23 cellular contexts compared by ENCODE assay signal in genomic region chr5:43294226-43294625, GRCh38. TPM values are rescaled to one million over a fixed set of nuclear protein-coding genes. Genes with fewer than 3 reads are reported as not detected.
DNase-seq lines count a peak whose midpoint lies in the region; ATAC-seq and TF ChIP-seq lines count a peak whose summit lies in the region.
"Had no signal": no experiment of that assay in that cellular context is flagged by ENCODE, and none has a peak within 500 bp of the region (broad histone marks: within the 10 kb centered on the region; RNA-seq: fewer than 3 reads in every experiment).

No MANE protein-coding gene starts in this region.

- DNase-seq in Caki2 (ENCODE audit: low read depth) (peak; percentile 30), M059J (ENCODE audit: low read depth) (peak; percentile 67), mesothelial cell of epicardium (ENCODE audit: low spot score in 2 of 2, unreplicated experiment in 2 of 2) (no peak), spleen (no peak), NCI-H187 treated with DMSO at 0.1 percent for 48 hours (lab: John Stamatoyannopoulos, UW) (no peak)
- no peak for DNase-seq in central memory CD8-positive, alpha-beta T cell (ENCODE audit: low spot score in 2 of 2)
- no peak for DNase-seq in central memory CD4-positive, alpha-beta T cell
- DNase-seq: activated CD8-positive, alpha-beta T cell treated with anti-CD3 and anti-CD28 coated beads, Interleukin-2, amount 10 ng/mL, durations not matched to agents 7 days and 5 days; activated naive CD8-positive, alpha-beta T cell treated with anti-CD3 and anti-CD28 coated beads, Interleukin-2, amount 10 ng/mL, durations not matched to agents 7 days and 5 days; AML-193; Caco-2; caudate nucleus; effector CD4-positive, alpha-beta T cell; NCI-H2081 treated with DMSO at 0.1 percent for 48 hours; NCI-H510A treated with DMSO at 0.1 percent for 48 hours; nucleus accumbens; T-helper 1 cell; WERI-Rb-1 had no signal

- TF ChIP-seq CTCF in mesothelial cell of epicardium (IDR thresholded peaks at IDR 0.05; ENCODE audit: unreplicated experiment) (no peak), spleen (IDR thresholded peaks at IDR 0.05 in 8 of 11, conservative IDR thresholded peaks at IDR 0.05 in 3 of 11) (no peak)

- H3K4me3 ChIP-seq in spleen = no peak overlapping the region
- H3K4me3 ChIP-seq: HAP-1 had no signal

- H3K36me3 ChIP-seq in spleen = peaks cover 0 to 100% (median 75%) of the 10 kb centered on the region in 6 donors

- no peaks in the 10 kb centered on the region for H3K9me3 ChIP-seq in spleen
- H3K9me3 ChIP-seq: Caco-2, HAP-1 had no signal

- no peak overlapping the region for H3K4me3 Mint-ChIP-seq in central memory CD8-positive, alpha-beta T cell
- no peak overlapping the region for H3K4me3 Mint-ChIP-seq in mesothelial cell of epicardium
- H3K4me3 Mint-ChIP-seq: activated CD8-positive, alpha-beta T cell treated with anti-CD3 and anti-CD28 coated beads, Interleukin-2, amount 10 ng/mL, durations not matched to agents 7 days and 5 days; activated naive CD8-positive, alpha-beta T cell treated with anti-CD3 and anti-CD28 coated beads, Interleukin-2, amount 10 ng/mL, durations not matched to agents 7 days and 5 days; stimulated activated naive CD8-positive, alpha-beta T cell treated with anti-CD3 and anti-CD28 coated beads, Interleukin-15, Interleukin-2, amounts not matched to agents 100 ng/mL and 50 ng/mL, for 24 hours; type B pancreatic cell had no signal

- no peaks in the 10 kb centered on the region for H3K4me1 Mint-ChIP-seq in central memory CD8-positive, alpha-beta T cell
- H3K4me1 Mint-ChIP-seq in mesothelial cell of epicardium = peaks cover 32% of the 10 kb centered on the region

- TF ChIP-seq POLR2A in spleen (IDR thresholded peaks at IDR 0.05) = no peak

- H3K9me3 Mint-ChIP-seq in central memory CD8-positive, alpha-beta T cell = no peaks in the 10 kb centered on the region
- no peaks in the 10 kb centered on the region for H3K9me3 Mint-ChIP-seq in mesothelial cell of epicardium
- H3K9me3 Mint-ChIP-seq: activated naive CD8-positive, alpha-beta T cell treated with anti-CD3 and anti-CD28 coated beads, Interleukin-2, amount 10 ng/mL, durations not matched to agents 7 days and 5 days; stimulated activated naive CD8-positive, alpha-beta T cell treated with anti-CD3 and anti-CD28 coated beads, Interleukin-15, Interleukin-2, amounts not matched to agents 100 ng/mL and 50 ng/mL, for 24 hours; type B pancreatic cell had no signal

- H3K27me3 ChIP-seq in spleen (replicated peaks in 1 of 7) = no peaks in the 10 kb centered on the region

- intact Hi-C loops in spleen (cut with DNase I; ENCODE audit: low total_unique reads) = no loop called here

- no peak overlapping the region for H3K27ac ChIP-seq in spleen
- H3K27ac ChIP-seq: WERI-Rb-1 had no signal

- H3K36me3 Mint-ChIP-seq in central memory CD8-positive, alpha-beta T cell (ENCODE audit: insufficient read depth) = peaks cover 69% of the 10 kb centered on the region
- peaks cover 51% of the 10 kb centered on the region for H3K36me3 Mint-ChIP-seq in mesothelial cell of epicardium

- no peaks in the 10 kb centered on the region for H3K4me1 ChIP-seq in spleen
- H3K4me1 ChIP-seq: HAP-1 had no signal

- peak overlapping the region; percentile 13 for H3K27ac Mint-ChIP-seq in central memory CD8-positive, alpha-beta T cell (ENCODE audit: low read depth)
- peak overlapping the region; percentile 68 for H3K27ac Mint-ChIP-seq in mesothelial cell of epicardium
- H3K27ac Mint-ChIP-seq: activated CD8-positive, alpha-beta T cell treated with anti-CD3 and anti-CD28 coated beads, Interleukin-2, amount 10 ng/mL, durations not matched to agents 7 days and 5 days; activated naive CD8-positive, alpha-beta T cell treated with anti-CD3 and anti-CD28 coated beads, Interleukin-2, amount 10 ng/mL, durations not matched to agents 7 days and 5 days; stimulated activated naive CD8-positive, alpha-beta T cell treated with anti-CD3 and anti-CD28 coated beads, Interleukin-15, Interleukin-2, amounts not matched to agents 100 ng/mL and 50 ng/mL, for 24 hours; type B pancreatic cell had no signal

- H3K27me3 Mint-ChIP-seq in central memory CD8-positive, alpha-beta T cell = no peaks in the 10 kb centered on the region
- H3K27me3 Mint-ChIP-seq in mesothelial cell of epicardium (ENCODE audit: low read depth) = no peaks in the 10 kb centered on the region
- H3K27me3 Mint-ChIP-seq: activated naive CD8-positive, alpha-beta T cell treated with anti-CD3 and anti-CD28 coated beads, Interleukin-2, amount 10 ng/mL, durations not matched to agents 7 days and 5 days; stimulated activated naive CD8-positive, alpha-beta T cell treated with anti-CD3 and anti-CD28 coated beads, Interleukin-15, Interleukin-2, amounts not matched to agents 100 ng/mL and 50 ng/mL, for 24 hours; type B pancreatic cell had no signal

- no peak for ATAC-seq in central memory CD8-positive, alpha-beta T cell (replicated peaks; ENCODE audit: extremely low read depth, poor library complexity, severe bottlenecking)
- ATAC-seq in HG02884 (IDR thresholded peaks at IDR 0.05; ENCODE audit: unreplicated experiment) = no peak
- ATAC-seq: activated CD8-positive, alpha-beta T cell treated with anti-CD3 and anti-CD28 coated beads, Interleukin-2, amount 10 ng/mL, durations not matched to agents 7 days and 5 days; Right ventricle myocardium inferior had no signal

- in situ Hi-C loops in Caki2 (cut with HindIII; ENCODE audit: low pct_unique_long_range_greater_than_20kb, low sequenced_read_pairs) = no loop called here

RNA-seq across cellular contexts. Expression of gene HMGCS1, which starts 19.0 kb away (rescaled TPM):
- 14.9 and 16.3 TPM in 2 replicates for total RNA-seq in Caki2 (2014; rRNA removed; shearing (Covaris generic); ENCODE audit: low replicate concordance)
- 40.2 and 54.4 TPM in 2 replicates for total RNA-seq in M059J (2014; rRNA removed; shearing (Covaris generic))
- total RNA-seq in mesothelial cell of epicardium (129 to 131 TPM (median 130 TPM) in 3 replicates), spleen (10 to 100 TPM; 18.7 to 74.9 (median 30.0) TPM)
- polyA plus RNA-seq in spleen = 10 to 100 TPM; 12.0 to 18.0 (median 13.1) TPM

Comparison
In these comparisons a context has a peak if more than half of its experiments do, and no peak if none do; other contexts are left out.
1. DNase-seq: peak in Caki2 (single experiment) and M059J (single experiment); none in central memory CD8-positive, alpha-beta T cell (0 of 2), mesothelial cell of epicardium (0 of 2), central memory CD4-positive, alpha-beta T cell (single experiment), spleen (single experiment) and NCI-H187 treated with DMSO at 0.1 percent for 48 hours (single experiment).